In the genomic region with DNA sequence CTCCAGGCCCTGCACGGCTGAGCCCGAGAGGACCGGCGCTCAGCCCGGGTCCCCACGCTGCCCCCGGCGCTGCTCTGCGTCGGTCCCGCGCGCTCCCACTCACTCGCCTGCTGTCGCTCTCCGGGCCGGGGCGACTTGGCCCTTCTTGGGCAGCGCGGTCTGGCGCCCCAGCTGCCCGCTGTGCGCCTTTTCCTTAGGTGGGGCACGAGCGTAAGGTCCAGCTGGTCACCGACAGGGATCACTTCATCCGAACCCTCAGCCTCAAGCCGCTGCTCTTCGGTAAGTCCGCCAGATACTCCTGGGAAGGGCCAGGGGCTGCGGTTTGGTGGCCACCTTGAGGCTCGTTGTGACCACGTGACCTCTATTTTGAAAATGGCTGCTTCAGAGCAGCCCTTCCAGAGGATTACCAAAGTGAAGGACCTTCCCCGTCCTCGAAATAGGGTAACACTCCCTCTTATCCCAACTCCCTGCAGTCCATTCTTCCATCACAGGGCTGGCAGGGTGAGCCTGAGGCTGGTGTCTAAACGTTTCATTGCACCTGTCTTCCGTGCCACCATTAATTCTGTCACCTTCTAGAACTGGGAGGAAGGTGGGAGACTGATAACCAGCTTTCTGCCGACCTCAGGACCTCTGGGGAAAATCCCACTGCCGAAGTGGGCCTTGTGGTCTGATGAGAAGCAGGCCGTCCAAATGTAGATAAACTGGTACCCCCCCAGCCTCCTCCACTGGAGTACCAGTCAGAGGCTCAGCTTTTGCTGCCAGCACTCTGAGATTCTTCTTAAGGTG, we compare ENCODE assay signal across 8 cellular contexts. TPM values are rescaled to one million over a fixed set of nuclear protein-coding genes. Genes with fewer than 3 reads are reported as not detected.
A peak's percentile ranks its signal among the peaks of the same experiment; 100 is the strongest.
DNase-seq lines count a peak whose midpoint lies in the region; ATAC-seq and TF ChIP-seq lines count a peak whose summit lies in the region.

No MANE protein-coding gene starts in this region.

- peaks cover 9% of the 10 kb centered on the region for H3K36me3 ChIP-seq in osteoblast (ENCODE audit: insufficient read depth, low read length)

- no peaks in the 10 kb centered on the region for H3K27me3 ChIP-seq in osteoblast (ENCODE audit: insufficient read depth, low read length)

- H3K9me3 ChIP-seq in osteoblast (ENCODE audit: low read depth, low read length), result no peaks in the 10 kb centered on the region

- peaks cover 8% of the 10 kb centered on the region for H4K20me1 ChIP-seq in osteoblast (ENCODE audit: insufficient read depth, low read length)

- TF ChIP-seq CTCF in fibroblast of pulmonary artery (IDR thresholded peaks at IDR 0.05; ENCODE audit: low read length, missing control alignments) (no peak), osteoblast (IDR thresholded peaks at IDR 0.05; ENCODE audit: extremely low read depth, low read depth, low read length) (no peak)

- peak overlapping the region; percentile 69 for H3K4me3 ChIP-seq in fibroblast of pulmonary artery (replicated peaks; ENCODE audit: low read depth, low read length)
- H3K4me3 ChIP-seq in osteoblast (ENCODE audit: insufficient read depth, low read length), result peak overlapping the region; percentile 89

- peak overlapping the region; percentile 73 for H2AFZ ChIP-seq in osteoblast (ENCODE audit: low read length)

- ATAC-seq in HG03135 (IDR thresholded peaks at IDR 0.05; ENCODE audit: unreplicated experiment) (peak; percentile 14), GM19467 (IDR thresholded peaks at IDR 0.05; ENCODE audit: unreplicated experiment) (no peak)

- peak overlapping the region; percentile 90 for H3K27ac ChIP-seq in osteoblast (ENCODE audit: low read depth, low read length)

- H3K79me2 ChIP-seq in osteoblast (ENCODE audit: insufficient read depth, low read length), result peaks cover 44% of the 10 kb centered on the region

- peaks cover 22% of the 10 kb centered on the region for H3K4me1 ChIP-seq in osteoblast (ENCODE audit: insufficient read depth, low read length)

- peak; percentile 32 for DNase-seq in activated naive CD4-positive, alpha-beta T cell treated with Interleukin-2 at 50 U/mL for 16 hours
- DNase-seq in activated naive CD4-positive, alpha-beta T cell (lab: John Stamatoyannopoulos, UW), result no peak
- DNase-seq in activated CD4-positive, alpha-beta T cell treated with anti-CD3 and anti-CD28 coated beads, Interleukin-2, amount 50 U/mL, for 48 hours, result peak; percentile 41 to 47
- DNase-seq in fibroblast of pulmonary artery (ENCODE audit: low read depth) (peak; percentile 20), osteoblast (ENCODE audit: insufficient read length, low spot score, missing footprints) (peak; percentile 71)
- no peak for DNase-seq in effector CD8-positive, alpha-beta T cell (lab: John Stamatoyannopoulos, UW)

- peak overlapping the region; percentile 88 for H3K4me2 ChIP-seq in osteoblast (ENCODE audit: insufficient read depth, low read length)

RNA-seq across cellular contexts. Expression of a gene that starts 0.8 kb away (rescaled TPM):
- total RNA-seq in osteoblast, result 31.8 and 32.4 TPM in 2 replicates

RNA-seq across cellular contexts. Expression of a gene that starts 16.4 kb away (rescaled TPM):
- 74.3 and 98.4 TPM in 2 replicates for total RNA-seq in osteoblast

RNA-seq across cellular contexts. Expression of a gene that starts 27.6 kb away (rescaled TPM):
- 37.1 and 39.1 TPM in 2 replicates for total RNA-seq in osteoblast

RNA-seq across cellular contexts. Expression of a gene that starts 31.1 kb away (rescaled TPM):
- 43.0 and 43.4 TPM in 2 replicates for total RNA-seq in osteoblast

RNA-seq across cellular contexts. Expression of a gene that starts 38.4 kb away (rescaled TPM):
- 273 and 286 TPM in 2 replicates for total RNA-seq in osteoblast

Comparison
In these comparisons a context has a peak if more than half of its experiments do, and no peak if none do; other contexts are left out.
1. DNase-seq: peak in activated naive CD4-positive, alpha-beta T cell treated with Interleukin-2 at 50 U/mL for 16 hours (single experiment), activated CD4-positive, alpha-beta T cell treated with anti-CD3 and anti-CD28 coated beads, Interleukin-2, amount 50 U/mL, for 48 hours (2 of 2), fibroblast of pulmonary artery (single experiment) and osteoblast (single experiment); none in activated naive CD4-positive, alpha-beta T cell (0 of 4) and effector CD8-positive, alpha-beta T cell (single experiment).